ENCODE assay signal across 22 cellular contexts in genomic region chr9:113486327-113486726, GRCh38. TPM values are rescaled to one million over a fixed set of nuclear protein-coding genes. Genes with fewer than 3 reads are reported as not detected.
A peak's percentile ranks its signal among the peaks of the same experiment; 100 is the strongest.
DNase-seq lines count a peak whose midpoint lies in the region; ATAC-seq and TF ChIP-seq lines count a peak whose summit lies in the region.
"Had no signal": no experiment of that assay in that cellular context is flagged by ENCODE, and none has a peak within 500 bp of the region (broad histone marks: within the 10 kb centered on the region; RNA-seq: fewer than 3 reads in every experiment).

No MANE protein-coding gene starts in this region.

- no peak for TF ChIP-seq EP300 in transverse colon (IDR thresholded peaks at IDR 0.05; ENCODE audit: low read depth)

- no peak overlapping the region for H3K9ac ChIP-seq in endodermal cell (ENCODE audit: extremely low read depth, low read length, poor library complexity, severe bottlenecking)
- no peak overlapping the region for H3K9ac ChIP-seq in rectal smooth muscle tissue (ENCODE audit: low read length)

- no peak overlapping the region for H3K4me3 Mint-ChIP-seq in endodermal cell
- H3K4me3 Mint-ChIP-seq: CD8-positive, alpha-beta memory T cell had no signal

- H3K27me3 Mint-ChIP-seq in endodermal cell (ENCODE audit: insufficient read depth) = no peaks in the 10 kb centered on the region
- H3K27me3 Mint-ChIP-seq: CD8-positive, alpha-beta memory T cell had no signal

- H3K27me3 ChIP-seq in left ventricle myocardium inferior (ENCODE audit: low read depth) (no peaks in the 10 kb centered on the region), heart right ventricle (no peaks in the 10 kb centered on the region), endodermal cell (ENCODE audit: control insufficient read depth, insufficient read depth, low read length, poor library complexity, severe bottlenecking) (no peaks in the 10 kb centered on the region), rectal smooth muscle tissue (ENCODE audit: control insufficient read depth, insufficient read depth, low read length) (no peaks in the 10 kb centered on the region), transverse colon (no peaks in the 10 kb centered on the region)
- H3K27me3 ChIP-seq: MG63 had no signal

- H3K4me3 ChIP-seq in left ventricle myocardium inferior = no peak overlapping the region
- no peak overlapping the region for H3K4me3 ChIP-seq in heart right ventricle
- no peak overlapping the region for H3K4me3 ChIP-seq in endodermal cell (ENCODE audit: low read length)
- H3K4me3 ChIP-seq in rectal smooth muscle tissue (ENCODE audit: low read length) = no peak overlapping the region
- no peak overlapping the region for H3K4me3 ChIP-seq in transverse colon
- H3K4me3 ChIP-seq: K562, MG63, PC-9 had no signal

- DNase-seq in left ventricle myocardium inferior (no peak), heart right ventricle (no peak), endodermal cell (peak; percentile 39), transverse colon (peak; percentile 1), DMS 273 treated with DMSO at 0.1 percent for 48 hours (lab: John Stamatoyannopoulos, UW) (no peak)
- DNase-seq in activated effector memory CD4-positive, alpha-beta T cell treated with Interleukin-2 at 50 U/mL for 16 hours = no peak
- DNase-seq: Calu3; CD8-positive, alpha-beta memory T cell; GOT3; HCEC 1CT; MG63; NCI-H1417; NCI-H187 treated with DMSO at 0.1 percent for 48 hours; NCI-H510A; NCI-H748 treated with DMSO at 0.1 percent for 48 hours; PC-9; RPMI8226; SIG-M5 had no signal

- no peak for TF ChIP-seq POLR2A in transverse colon (IDR thresholded peaks at IDR 0.05)

- H3K36me3 Mint-ChIP-seq in endodermal cell (ENCODE audit: low read depth) = no peaks in the 10 kb centered on the region
- H3K36me3 Mint-ChIP-seq: CD8-positive, alpha-beta memory T cell had no signal

- ATAC-seq in heart right ventricle = no peak
- ATAC-seq in GM21529 (IDR thresholded peaks at IDR 0.05; ENCODE audit: unreplicated experiment) = no peak
- ATAC-seq: K562 had no signal

- H3K4me1 ChIP-seq in left ventricle myocardium inferior (peaks cover 52% of the 10 kb centered on the region), heart right ventricle (peaks cover 6 to 59% (median 44%) of the 10 kb centered on the region in 9 donors), endodermal cell (ENCODE audit: control insufficient read depth, insufficient read depth, low read length) (no peaks in the 10 kb centered on the region), rectal smooth muscle tissue (ENCODE audit: control insufficient read depth, insufficient read depth, low read length) (peaks cover 23% of the 10 kb centered on the region), transverse colon (peaks cover 8 to 15% (median 14%) of the 10 kb centered on the region in 4 donors)

- H3K36me3 ChIP-seq in left ventricle myocardium inferior (no peaks in the 10 kb centered on the region), heart right ventricle (peaks cover 0 to 5% (median 0%) of the 10 kb centered on the region in 9 donors), endodermal cell (ENCODE audit: control insufficient read depth, insufficient read depth, low read length) (no peaks in the 10 kb centered on the region), rectal smooth muscle tissue (ENCODE audit: control insufficient read depth, insufficient read depth, low read length) (no peaks in the 10 kb centered on the region), transverse colon (no peaks in the 10 kb centered on the region)
- H3K36me3 ChIP-seq: MG63 had no signal

- no peak overlapping the region for H3K27ac Mint-ChIP-seq in endodermal cell

- TF ChIP-seq CTCF in left ventricle myocardium inferior (IDR thresholded peaks at IDR 0.05; ENCODE audit: borderline replicate concordance) = no peak
- TF ChIP-seq CTCF in heart right ventricle (IDR thresholded peaks at IDR 0.05) = no peak
- no peak for TF ChIP-seq CTCF in endodermal cell (conservative IDR thresholded peaks at IDR 0.05)
- no peak for TF ChIP-seq CTCF in transverse colon (IDR thresholded peaks at IDR 0.05)

- in situ Hi-C loops in transverse colon (cut with MboI; ENCODE audit: low pct_ligation_motif_present in 1 of 4, low pct_unique_long_range_greater_than_20kb in 1 of 4, low sequenced_read_pairs in 3 of 4) = no loop called here

- H3K27ac ChIP-seq in left ventricle myocardium inferior (replicated peaks) = peak overlapping the region; percentile 78
- peak overlapping the region in 5 of 10 donors; percentile 73 to 78 (median 76) for H3K27ac ChIP-seq in heart right ventricle
- H3K27ac ChIP-seq in endodermal cell (ENCODE audit: low read depth, low read length) = no peak overlapping the region
- H3K27ac ChIP-seq in rectal smooth muscle tissue (ENCODE audit: low read depth, low read length) = peak overlapping the region; percentile 85
- H3K27ac ChIP-seq in transverse colon = peak overlapping the region in 3 of 4 donors; percentile 69 to 78 (median 76)
- H3K27ac ChIP-seq: C4-2B, PC-9 had no signal

- no peaks in the 10 kb centered on the region for H3K4me1 Mint-ChIP-seq in endodermal cell
- H3K4me1 Mint-ChIP-seq: CD8-positive, alpha-beta memory T cell had no signal

- H3K9me3 ChIP-seq in left ventricle myocardium inferior (replicated peaks) (no peaks in the 10 kb centered on the region), heart right ventricle (no peaks in the 10 kb centered on the region), endodermal cell (ENCODE audit: control insufficient read depth, low read length) (no peaks in the 10 kb centered on the region), transverse colon (no peaks in the 10 kb centered on the region)
- H3K9me3 ChIP-seq: MG63 had no signal

- 95 to 96% methylated on average over 6 of the region's 6 CpGs for WGBS in heart right ventricle, 2 donors
- WGBS in endodermal cell (ENCODE audit: insufficient coverage in 1 of 2, insufficient read length in 1 of 2), 2 experiments = 73 to 88% methylated on average over 3 to 6 of the region's 6 CpGs
- 98 to 100% methylated on average over 4 to 6 of the region's 6 CpGs for WGBS in transverse colon (ENCODE audit: low coverage in 1 of 2), 2 donors

- intact Hi-C loops in left ventricle myocardium inferior (cut with micrococcal nuclease) (no loop called here), heart right ventricle (cut with DNase I) (no loop called here), transverse colon (cut with DNase I; ENCODE audit: low total_unique reads) (no loop called here)

- no peaks in the 10 kb centered on the region for H3K9me3 Mint-ChIP-seq in endodermal cell
- H3K9me3 Mint-ChIP-seq: CD8-positive, alpha-beta memory T cell had no signal

RNA-seq across cellular contexts. Expression of gene RGS3, which starts 22.8 kb away (rescaled TPM):
- total RNA-seq in left ventricle myocardium inferior (187 TPM), heart right ventricle (100 to 1,000 TPM in 9 of 10 donors, 10 to 100 TPM in 1; 98.7 to 201 (median 140) TPM), endodermal cell (10 to 100 TPM; 20.7 to 40.3 TPM), transverse colon (100 to 1,000 TPM in 1 of 4 donors, 10 to 100 TPM in 3; 62.7 to 150 (median 80.9) TPM)
- 100 to 1,000 TPM in 1 of 2 donors, 10 to 100 TPM in 1; 65.4 to 125 TPM for polyA plus RNA-seq in heart right ventricle
- 40.4 TPM for polyA plus RNA-seq in endodermal cell (2013, experiment 1 of 2)
- polyA plus RNA-seq in endodermal cell (2013, experiment 2 of 2) = 38.4 TPM

Comparison
In these comparisons a context has a peak if more than half of its experiments do, and no peak if none do; other contexts are left out.
1. DNase-seq: peak in endodermal cell (single experiment) and transverse colon (single experiment); none in left ventricle myocardium inferior (single experiment), heart right ventricle (0 of 2), activated effector memory CD4-positive, alpha-beta T cell treated with Interleukin-2 at 50 U/mL for 16 hours (single experiment) and DMS 273 treated with DMSO at 0.1 percent for 48 hours (single experiment).